In genomic region chr11:68012044-68012842, GRCh38 we compare ENCODE assay signal across 1 cellular context.
A peak's percentile ranks its signal among the peaks of the same experiment; 100 is the strongest.
TF ChIP-seq lines count a peak whose summit lies in the region.

No MANE protein-coding gene starts in this region.

TF ChIP-seq in A549, 52 proteins besides CTCF, POLR2A, EP300 and RAD21 (continued from another document):
- peak; percentile 66 for TF ChIP-seq MAX (IDR thresholded peaks at IDR 0.05)
- no peak for TF ChIP-seq CBX8 (IDR thresholded peaks at IDR 0.05)
- TF ChIP-seq HDAC2 (IDR thresholded peaks at IDR 0.05) = no peak
- TF ChIP-seq JUN (IDR thresholded peaks at IDR 0.05) = peak in 1 of 2 experiments; percentile 57; a peak in 4 of 5 replicates
- TF ChIP-seq NR3C1 (IDR thresholded peaks at IDR 0.05) = no peak
- TF ChIP-seq REST (IDR thresholded peaks at IDR 0.05) = no peak
- no peak; the same call in 1 of the 2 replicates for TF ChIP-seq TP53 (CRISPR knock-in tag; IDR thresholded peaks at IDR 0.05)
- TF ChIP-seq HMGXB4 (CRISPR knock-in tag; IDR thresholded peaks at IDR 0.05; ENCODE audit: borderline replicate concordance) = peak; percentile 17; the same call in 1 of the 2 replicates
- TF ChIP-seq ZFP36 (IDR thresholded peaks at IDR 0.05; ENCODE audit: borderline replicate concordance, partially characterized antibody) = no peak
- TF ChIP-seq FOSB (CRISPR knock-in tag; IDR thresholded peaks at IDR 0.05) = peak; percentile 81
- no peak for TF ChIP-seq FOSL2 (IDR thresholded peaks at IDR 0.05)
- peak; percentile 12 for TF ChIP-seq FOSL2 (CRISPR knock-in tag; IDR thresholded peaks at IDR 0.05)
- no peak for TF ChIP-seq NFE2L2 (conservative IDR thresholded peaks at IDR 0.05; ENCODE audit: low read length)
- peak; percentile 91 for TF ChIP-seq HEYL (CRISPR knock-in tag; IDR thresholded peaks at IDR 0.05)
- TF ChIP-seq HOXB13 (CRISPR knock-in tag; IDR thresholded peaks at IDR 0.05; ENCODE audit: low read depth) = peak; percentile 98
- no peak for TF ChIP-seq CBX2 (IDR thresholded peaks at IDR 0.05; ENCODE audit: borderline replicate concordance, low read depth)
- no peak; the same call in 1 of the 2 replicates for TF ChIP-seq RARB (CRISPR knock-in tag; IDR thresholded peaks at IDR 0.05)
- no peak for TF ChIP-seq MAFK (IDR thresholded peaks at IDR 0.05; ENCODE audit: partially characterized antibody)
- no peak for TF ChIP-seq SREBF2 (IDR thresholded peaks at IDR 0.05)
- no peak for TF ChIP-seq RFX5 (IDR thresholded peaks at IDR 0.05)
- peak; percentile 86 for TF ChIP-seq TFCP2L1 (CRISPR knock-in tag; IDR thresholded peaks at IDR 0.05)
- TF ChIP-seq KDM5A (IDR thresholded peaks at IDR 0.05) = no peak
- TF ChIP-seq ELK1 (IDR thresholded peaks at IDR 0.05; ENCODE audit: low read depth, low read length) = no peak
- no peak for TF ChIP-seq KDM1A (IDR thresholded peaks at IDR 0.05; ENCODE audit: low read depth)
- no peak for TF ChIP-seq RNF2 (IDR thresholded peaks at IDR 0.05; ENCODE audit: borderline replicate concordance, low read depth)
- no peak for TF ChIP-seq MYC (IDR thresholded peaks at IDR 0.05; ENCODE audit: borderline replicate concordance, low read length)
- TF ChIP-seq EHMT2 (IDR thresholded peaks at IDR 0.05; ENCODE audit: low read depth) = no peak
- no peak for TF ChIP-seq E2F6 (IDR thresholded peaks at IDR 0.05; ENCODE audit: borderline replicate concordance, low read depth)
- TF ChIP-seq CHD2 (IDR thresholded peaks at IDR 0.05; ENCODE audit: low read length, partially characterized antibody) = no peak
- TF ChIP-seq HOXA7 (CRISPR knock-in tag; IDR thresholded peaks at IDR 0.05) = peak; percentile 86
- TF ChIP-seq PHF8 (IDR thresholded peaks at IDR 0.05; ENCODE audit: borderline replicate concordance, low read depth) = no peak
- no peak for TF ChIP-seq CHD4 (IDR thresholded peaks at IDR 0.05; ENCODE audit: borderline replicate concordance)
- no peak for TF ChIP-seq ZC3H11A (IDR thresholded peaks at IDR 0.05)
- no peak for TF ChIP-seq MAZ (IDR thresholded peaks at IDR 0.05; ENCODE audit: borderline replicate concordance, low read depth, low read length)
- peak; percentile 76; the same call in 1 of the 2 replicates for TF ChIP-seq ZSCAN20 (CRISPR knock-in tag; IDR thresholded peaks at IDR 0.05)
- no peak for TF ChIP-seq PBX3 (IDR thresholded peaks at IDR 0.05)
- TF ChIP-seq HES2 (IDR thresholded peaks at IDR 0.05) = no peak
- TF ChIP-seq JUNB (IDR thresholded peaks at IDR 0.05) = no peak
- 0 out of 2 replicates have a peak, but pooled peaks have one; percentile 4 for TF ChIP-seq NPAS2 (CRISPR knock-in tag; IDR thresholded peaks at IDR 0.05; ENCODE audit: borderline replicate concordance)
- TF ChIP-seq USF2 (IDR thresholded peaks at IDR 0.05) = no peak
- TF ChIP-seq EHF (CRISPR knock-in tag; IDR thresholded peaks at IDR 0.05) = peak; percentile 98
- peak; percentile 88 for TF ChIP-seq ATOH8 (CRISPR knock-in tag; IDR thresholded peaks at IDR 0.05; ENCODE audit: low read depth)
- TF ChIP-seq ESRRA (IDR thresholded peaks at IDR 0.05; ENCODE audit: borderline replicate concordance, low read length) = no peak
- no peak for TF ChIP-seq BCL3 (IDR thresholded peaks at IDR 0.05)
- TF ChIP-seq BHLHE40 (IDR thresholded peaks at IDR 0.05; ENCODE audit: low read depth, low read length) = no peak
- no peak for TF ChIP-seq POLR2AphosphoS2 (conservative IDR thresholded peaks at IDR 0.05; ENCODE audit: low read length)
- peak; percentile 92 for TF ChIP-seq HOXB5 (CRISPR knock-in tag; IDR thresholded peaks at IDR 0.05)
- TF ChIP-seq CEBPB (IDR thresholded peaks at IDR 0.05) = peak in 1 of 2 experiments; percentile 58; a peak in 1 of 4 replicates
- no peak for TF ChIP-seq GATA3 (IDR thresholded peaks at IDR 0.05; ENCODE audit: borderline replicate concordance)
- no peak for TF ChIP-seq RCOR1 (IDR thresholded peaks at IDR 0.05; ENCODE audit: low read depth, low read length)
- TF ChIP-seq SMC3 (IDR thresholded peaks at IDR 0.05) = no peak; the same call in 2 of the 3 replicates
- TF ChIP-seq ZNF302 (CRISPR knock-in tag; IDR thresholded peaks at IDR 0.05) = peak; percentile 95
